Comparison of ENCODE assay signal across 27 cellular contexts in genomic region chr19:51009061-51009891, GRCh38. TPM values are rescaled to one million over a fixed set of nuclear protein-coding genes. Genes with fewer than 3 reads are reported as not detected.
DNase-seq lines count a peak whose midpoint lies in the region; ATAC-seq, FAIRE-seq and TF ChIP-seq lines count a peak whose summit lies in the region.
"Had no signal": no experiment of that assay in that cellular context is flagged by ENCODE, and none has a peak within 500 bp of the region (broad histone marks: within the 10 kb centered on the region; RNA-seq: fewer than 3 reads in every experiment).

No MANE protein-coding gene starts in this region.

- POLR2A ChIA-PET in SK-N-SH (lab: Yijun Ruan, JAX) (no interaction called here), H1 (lab: Charles Lee; ENCODE audit: partially characterized antibody) (no interaction called here)
- POLR2A ChIA-PET in activated CD8-positive, alpha-beta T cell treated with anti-CD3 and anti-CD28 coated beads for 36 hours (lab: Charles Lee): no interaction called here

- H3K9ac ChIP-seq in SK-N-SH (no peak overlapping the region), H1 (replicated peaks in 1 of 4; ENCODE audit: extremely low read depth in 1 of 4, low read depth in 3 of 4, low read length in 3 of 4) (no peak overlapping the region; a peak in 1 of 7 replicates)
- H3K9ac ChIP-seq: BLaER1 treated with 17β-estradiol and CSF1 and Interleukin-3, amounts not matched to agents 10 nM and 100 nM had no signal

- peaks cover 57% of the 10 kb centered on the region; the same call in 1 of the 2 replicates for H3K27me3 ChIP-seq in SK-N-SH (ENCODE audit: insufficient read depth)
- H3K27me3 ChIP-seq in H1 (replicated peaks in 1 of 4; ENCODE audit: control insufficient read depth in 3 of 4, extremely low read depth in 1 of 4, insufficient read depth in 3 of 4, low read length in 3 of 4): no peaks in the 10 kb centered on the region
- H3K27me3 ChIP-seq: BLaER1 treated with 17β-estradiol and CSF1 and Interleukin-3, amounts not matched to agents 10 nM and 100 nM had no signal

- H3K56ac ChIP-seq in H1 (replicated peaks; ENCODE audit: insufficient read length, low read depth, low read length): no peak overlapping the region

- no peak overlapping the region for H3K27ac Mint-ChIP-seq in stimulated activated memory B cell treated with anti-CD40 and anti-IgM and Interleukin-4, amounts not matched to agents 10 μg/mL and 1 μg/mL and 100 μg/mL, for 72 hours
- no peak overlapping the region for H3K27ac Mint-ChIP-seq in activated CD8-positive, alpha-beta T cell treated with anti-CD3 and anti-CD28 coated beads for 36 hours
- H3K27ac Mint-ChIP-seq: CD8-positive, alpha-beta T cell; GM23338 had no signal

- 9% methylated on average over 14 of the region's 19 CpGs for WGBS in SK-N-SH (ENCODE audit: low lambda C conversion rate)
- WGBS in H1 (ENCODE audit: extremely low coverage in 1 of 2, insufficient coverage in 1 of 2, insufficient read length in 1 of 2, insufficient replicate concordance in 2 of 2, low coverage in 1 of 2, low lambda C conversion rate in 2 of 2, missing lambda C conversion rate in 1 of 2), 2 experiments: 86% methylated on average over 17 of the region's 19 CpGs; no CpG with 5 or more reads in 1 of the 2 experiments

- intact Hi-C loops in activated CD8-positive, alpha-beta T cell treated with anti-CD3 and anti-CD28 coated beads for 36 hours (cut with micrococcal nuclease): no loop called here

- no peaks in the 10 kb centered on the region for H3K79me1 ChIP-seq in H1 (ENCODE audit: low read depth, low read length)

- H3K4ac ChIP-seq in H1 (replicated peaks; ENCODE audit: insufficient read length, low read depth, low read length): no peak overlapping the region

- no peak overlapping the region for H2AK5ac ChIP-seq in H1 (ENCODE audit: low read depth, low read length)

- no peaks in the 10 kb centered on the region for H3F3A ChIP-seq in SK-N-SH (replicated peaks; ENCODE audit: insufficient read depth)

- H4K5ac ChIP-seq in H1 (ENCODE audit: insufficient read length, low read depth, low read length): no peak overlapping the region

- no peak for FAIRE-seq in H1 (lab: Jason Lieb, UNC)
- FAIRE-seq: G401.6, GM18507, RCC 7860 had no signal

- no peak overlapping the region; the same call in 1 of the 2 replicates for H3K18ac ChIP-seq in H1 (ENCODE audit: extremely low read depth, low read length)

- no peaks in the 10 kb centered on the region for H3K4me1 ChIP-seq in SK-N-SH (ENCODE audit: control insufficient read depth in 1 of 2, insufficient read depth in 2 of 2, low read depth in 1 of 2, low read length in 1 of 2)
- H3K4me1 ChIP-seq in H1 (replicated peaks in 1 of 4; ENCODE audit: control insufficient read depth in 3 of 4, insufficient read depth in 4 of 4, low read length in 3 of 4): no peaks in the 10 kb centered on the region

- no peaks in the 10 kb centered on the region for H3K9me3 Mint-ChIP-seq in stimulated activated memory B cell treated with anti-CD40 and anti-IgM and Interleukin-4, amounts not matched to agents 10 μg/mL and 1 μg/mL and 100 μg/mL, for 72 hours
- H3K9me3 Mint-ChIP-seq in activated CD8-positive, alpha-beta T cell treated with anti-CD3 and anti-CD28 coated beads for 36 hours: no peaks in the 10 kb centered on the region
- H3K9me3 Mint-ChIP-seq: CD8-positive, alpha-beta T cell; GM23338 had no signal

- H3K9me2 ChIP-seq in SK-N-SH: no peaks in the 10 kb centered on the region

- H3K14ac ChIP-seq in H1 (ENCODE audit: insufficient read length): no peak overlapping the region

- no peak for TF ChIP-seq EP300 in SK-N-SH (IDR thresholded peaks at IDR 0.05; ENCODE audit: borderline replicate concordance in 1 of 2, low read depth in 1 of 2, low read length in 1 of 2)
- no peak for TF ChIP-seq EP300 in H1 (IDR thresholded peaks at IDR 0.05; ENCODE audit: borderline replicate concordance in 1 of 2, low read depth in 2 of 2, low read length in 2 of 2)

- no peaks in the 10 kb centered on the region for H3K36me3 Mint-ChIP-seq in stimulated activated memory B cell treated with anti-CD40 and anti-IgM and Interleukin-4, amounts not matched to agents 10 μg/mL and 1 μg/mL and 100 μg/mL, for 72 hours
- H3K36me3 Mint-ChIP-seq in activated CD8-positive, alpha-beta T cell treated with anti-CD3 and anti-CD28 coated beads for 36 hours (ENCODE audit: low read depth): no peaks in the 10 kb centered on the region
- H3K36me3 Mint-ChIP-seq: CD8-positive, alpha-beta T cell had no signal

- CTCF ChIA-PET in SK-N-SH (lab: Yijun Ruan, JAX): interaction anchor here (1.9 kb wide), 1 partner anchor 12 kb away, joined by 7 read pairs; no protein-coding TSS in a partner anchor
- CTCF ChIA-PET in H1 (lab: Charles Lee; ENCODE audit: partially characterized antibody): no interaction called here
- CTCF ChIA-PET in activated CD8-positive, alpha-beta T cell treated with anti-CD3 and anti-CD28 coated beads for 36 hours (lab: Charles Lee): no interaction called here

- no peaks in the 10 kb centered on the region for H3K23me2 ChIP-seq in H1 (ENCODE audit: low read depth, low read length)

- H3K27ac ChIP-seq in SK-N-SH (ENCODE audit: low read depth in 2 of 2, low read length in 1 of 2) (no peak overlapping the region), H1 (ENCODE audit: low read depth, low read length) (no peak overlapping the region)
- H3K27ac ChIP-seq: 22Rv1; BLaER1 treated with 17β-estradiol and CSF1 and Interleukin-3, amounts not matched to agents 10 nM and 100 nM had no signal

- H3K4me2 ChIP-seq in SK-N-SH (no peak overlapping the region), H1 (ENCODE audit: insufficient read depth in 1 of 2, low read depth in 2 of 2, low read length in 2 of 2) (no peak overlapping the region)
- H3K4me2 ChIP-seq: BLaER1 treated with 17β-estradiol and CSF1 and Interleukin-3, amounts not matched to agents 10 nM and 100 nM; GM23338 had no signal

- ATAC-seq in SK-N-SH treated with all-trans-retinoic acid at 6 μM for 48 hours (no peak), HG03025 (IDR thresholded peaks at IDR 0.05; ENCODE audit: low FRiP score, unreplicated experiment) (no peak), HG03135 (IDR thresholded peaks at IDR 0.05; ENCODE audit: unreplicated experiment) (no peak)
- ATAC-seq in stimulated activated memory B cell treated with anti-CD40 and anti-IgM and Interleukin-4, amounts not matched to agents 10 μg/mL and 1 μg/mL and 100 μg/mL, for 72 hours: peak; percentile 14
- ATAC-seq in activated CD8-positive, alpha-beta T cell treated with anti-CD3 and anti-CD28 coated beads for 36 hours: no peak
- ATAC-seq: CD8-positive, alpha-beta T cell; GM23338 had no signal

- no peak for TF ChIP-seq RAD21 in SK-N-SH (IDR thresholded peaks at IDR 0.05; ENCODE audit: low read length)
- no peak for TF ChIP-seq RAD21 in H1 (IDR thresholded peaks at IDR 0.05 in 1 of 2, conservative IDR thresholded peaks at IDR 0.05 in 1 of 2; ENCODE audit: low read depth in 2 of 2, low read length in 2 of 2)

- no peak overlapping the region for H3K4me3 Mint-ChIP-seq in stimulated activated memory B cell treated with anti-CD40 and anti-IgM and Interleukin-4, amounts not matched to agents 10 μg/mL and 1 μg/mL and 100 μg/mL, for 72 hours
- H3K4me3 Mint-ChIP-seq in activated CD8-positive, alpha-beta T cell treated with anti-CD3 and anti-CD28 coated beads for 36 hours: no peak overlapping the region
- H3K4me3 Mint-ChIP-seq: CD8-positive, alpha-beta T cell; GM23338 had no signal

- DNase-seq in SK-N-SH: peak; percentile 4
- no peak for DNase-seq in H1 (ENCODE audit: low read depth in 1 of 2, low spot score in 2 of 2)
- DNase-seq in mesenteric fat pad (ENCODE audit: low spot score): peak; percentile 85
- no peak for DNase-seq in activated CD8-positive, alpha-beta T cell treated with anti-CD3 and anti-CD28 coated beads for 36 hours
- DNase-seq: ACHN; CD8-positive, alpha-beta T cell; DMS153; Karpas-422; MV-4-11; NCI-H1694 treated with DMSO at 0.1 percent for 48 hours; NCI-H446 treated with DMSO at 0.1 percent for 48 hours; NCI-H526 treated with DMSO at 0.1 percent for 48 hours; OCI-M1; Right ventricle myocardium superior had no signal

- H2AFZ ChIP-seq in SK-N-SH (ENCODE audit: low read depth): no peak overlapping the region
- no peak overlapping the region for H2AFZ ChIP-seq in H1 (ENCODE audit: low read length)
- H2AFZ ChIP-seq: GM23338 had no signal

- H2BK5ac ChIP-seq in H1 (ENCODE audit: low read depth, low read length): no peak overlapping the region

- no peak overlapping the region for H2BK20ac ChIP-seq in H1 (ENCODE audit: low read length)

- no peaks in the 10 kb centered on the region for H3K4me1 Mint-ChIP-seq in stimulated activated memory B cell treated with anti-CD40 and anti-IgM and Interleukin-4, amounts not matched to agents 10 μg/mL and 1 μg/mL and 100 μg/mL, for 72 hours
- no peaks in the 10 kb centered on the region for H3K4me1 Mint-ChIP-seq in activated CD8-positive, alpha-beta T cell treated with anti-CD3 and anti-CD28 coated beads for 36 hours (ENCODE audit: low read depth)
- H3K4me1 Mint-ChIP-seq: GM23338 had no signal

- H2BK120ac ChIP-seq in H1 (replicated peaks; ENCODE audit: low read depth, low read length): no peak overlapping the region

- H4K91ac ChIP-seq in H1 (replicated peaks; ENCODE audit: insufficient read length, low read length): peak overlapping the region; percentile 54

- H2BK12ac ChIP-seq in H1 (ENCODE audit: low read depth, low read length): no peak overlapping the region

- H3K9me3 ChIP-seq in SK-N-SH: no peaks in the 10 kb centered on the region
- H3K9me3 ChIP-seq in H1 (ENCODE audit: insufficient read depth in 2 of 2, low read depth in 1 of 2, low read length in 1 of 2): no peaks in the 10 kb centered on the region
- H3K9me3 ChIP-seq: BLaER1 treated with 17β-estradiol and CSF1 and Interleukin-3, amounts not matched to agents 10 nM and 100 nM had no signal

- H3K27me3 Mint-ChIP-seq in stimulated activated memory B cell treated with anti-CD40 and anti-IgM and Interleukin-4, amounts not matched to agents 10 μg/mL and 1 μg/mL and 100 μg/mL, for 72 hours: peaks cover 37% of the 10 kb centered on the region
- peaks cover 15% of the 10 kb centered on the region for H3K27me3 Mint-ChIP-seq in activated CD8-positive, alpha-beta T cell treated with anti-CD3 and anti-CD28 coated beads for 36 hours

- no peak overlapping the region for H3K4me3 ChIP-seq in SK-N-SH (ENCODE audit: low read depth in 2 of 2, low read length in 1 of 2)
- H3K4me3 ChIP-seq in H1 (ENCODE audit: extremely low read depth in 1 of 4, insufficient read depth in 2 of 4, low read depth in 3 of 4, low read length in 4 of 4): no peak overlapping the region
- H3K4me3 ChIP-seq: BLaER1 treated with 17β-estradiol and CSF1 and Interleukin-3, amounts not matched to agents 10 nM and 100 nM; GM23338 had no signal

- H4K20me1 ChIP-seq in SK-N-SH (ENCODE audit: insufficient read depth) (no peaks in the 10 kb centered on the region), H1 (replicated peaks in 1 of 2; ENCODE audit: control insufficient read depth in 1 of 2, insufficient read depth in 2 of 2, low read length in 2 of 2) (no peaks in the 10 kb centered on the region)

- H3K36me3 ChIP-seq in SK-N-SH (replicated peaks in 1 of 2; ENCODE audit: control insufficient read depth in 1 of 2, insufficient read depth in 2 of 2, low read length in 1 of 2): no peaks in the 10 kb centered on the region
- H3K36me3 ChIP-seq in H1 (ENCODE audit: control insufficient read depth in 2 of 4, insufficient read depth in 4 of 4, low read length in 3 of 4): no peaks in the 10 kb centered on the region
- H3K36me3 ChIP-seq: BLaER1 treated with 17β-estradiol and CSF1 and Interleukin-3, amounts not matched to agents 10 nM and 100 nM had no signal

- H2BK15ac ChIP-seq in H1 (ENCODE audit: low read length): no peak overlapping the region

- TF ChIP-seq CTCF in SK-N-SH (IDR thresholded peaks at IDR 0.05) (no peak), H1 (IDR thresholded peaks at IDR 0.05; ENCODE audit: control extremely low read depth in 1 of 3, insufficient read depth in 1 of 3, low read depth in 1 of 3, low read length in 3 of 3) (no peak)
- TF ChIP-seq CTCF in activated CD8-positive, alpha-beta T cell treated with anti-CD3 and anti-CD28 coated beads for 36 hours (IDR thresholded peaks at IDR 0.05): no peak

- no peak overlapping the region for H4K8ac ChIP-seq in H1 (ENCODE audit: extremely low read depth, insufficient read depth, low read length)

- H3K23ac ChIP-seq in H1 (ENCODE audit: insufficient read length): no peak overlapping the region

- H3K79me2 ChIP-seq in SK-N-SH (ENCODE audit: insufficient read depth) (no peaks in the 10 kb centered on the region), H1 (ENCODE audit: control insufficient read depth in 1 of 2, insufficient read depth in 2 of 2, low read length in 2 of 2) (no peaks in the 10 kb centered on the region)

- TF ChIP-seq POLR2A in H1 (IDR thresholded peaks at IDR 0.05; ENCODE audit: control extremely low read depth in 1 of 2, low read depth in 2 of 2, low read length in 2 of 2): no peak

RNA-seq across cellular contexts. Expression of gene KLK8, which starts 7.9 kb away (rescaled TPM):
- not detected in 2 replicates for polyA plus RNA-seq in SK-N-SH (2012; rRNA removed)
- not detected in 2 replicates for polyA plus RNA-seq in SK-N-SH (2012; cell fraction: cytosol; rRNA removed)
- not detected in 2 replicates for polyA plus RNA-seq in SK-N-SH (2012; cell fraction: nucleus; rRNA removed)
- total RNA-seq in H1 (2021; fragmentation: NEBNext Ultra II Directional; extraction: Animal tissue kit (Norgen Biotek cat#: 25700)): 2.1 and 2.9 TPM in 2 replicates
- 3.6 and 7.1 TPM in 2 replicates for polyA plus RNA-seq in H1 (2011; rRNA removed)
- 6.5 TPM for polyA plus RNA-seq in H1 (2011; cell fraction: cytosol; rRNA removed)
- 8.0 TPM for polyA plus RNA-seq in H1 (2011; cell fraction: nucleus; rRNA removed)
- polyA plus RNA-seq in H1 (2012, experiment 1 of 2): 3.4 to 7.9 TPM (median 5.6 TPM) in 4 replicates
- polyA plus RNA-seq in H1 (2012, experiment 2 of 2): 4.1 TPM
- 6.8 TPM for polyA plus RNA-seq in H1 (2013, experiment 1 of 2)
- polyA plus RNA-seq in H1 (2013, experiment 2 of 2): 6.9 TPM
- 3.4 and 3.5 TPM in 2 replicates for polyA minus RNA-seq in H1 (2011; rRNA and poly(A)+ RNA removed)
- not detected for polyA minus RNA-seq in H1 (2011; cell fraction: cytosol; rRNA and poly(A)+ RNA removed)
- polyA minus RNA-seq in H1 (2011; cell fraction: nucleus; rRNA and poly(A)+ RNA removed): 3.7 TPM
- total RNA-seq in mesenteric fat pad: not detected
- not detected for total RNA-seq in activated CD8-positive, alpha-beta T cell treated with anti-CD3 and anti-CD28 coated beads for 36 hours
- total RNA-seq: CD8-positive, alpha-beta T cell; Daoy; M059J; Right ventricle myocardium superior; SK-MEL-5 had no signal

RNA-seq across cellular contexts. Expression of gene KLK10, which starts 10.2 kb away (rescaled TPM):
- polyA plus RNA-seq in SK-N-SH (2012; rRNA removed): not detected in 2 replicates
- not detected in 2 replicates for polyA plus RNA-seq in SK-N-SH (2012; cell fraction: cytosol; rRNA removed)
- polyA plus RNA-seq in SK-N-SH (2012; cell fraction: nucleus; rRNA removed): not detected in 2 replicates
- total RNA-seq in H1 (2021; fragmentation: NEBNext Ultra II Directional; extraction: Animal tissue kit (Norgen Biotek cat#: 25700)): 4.5 and 4.8 TPM in 2 replicates
- polyA plus RNA-seq in H1 (2011; rRNA removed): 9.7 and 12.4 TPM in 2 replicates
- 6.7 TPM for polyA plus RNA-seq in H1 (2011; cell fraction: cytosol; rRNA removed)
- polyA plus RNA-seq in H1 (2011; cell fraction: nucleus; rRNA removed): 10.1 TPM
- 3.2 to 8.2 TPM (median 5.5 TPM) in 4 replicates for polyA plus RNA-seq in H1 (2012, experiment 1 of 2)
- 4.7 TPM for polyA plus RNA-seq in H1 (2012, experiment 2 of 2)
- polyA plus RNA-seq in H1 (2013, experiment 1 of 2): 6.3 TPM
- 7.3 TPM for polyA plus RNA-seq in H1 (2013, experiment 2 of 2)
- 2.9 and 6.9 TPM in 2 replicates for polyA minus RNA-seq in H1 (2011; rRNA and poly(A)+ RNA removed)
- polyA minus RNA-seq in H1 (2011; cell fraction: cytosol; rRNA and poly(A)+ RNA removed): 4.3 TPM
- 4.5 TPM for polyA minus RNA-seq in H1 (2011; cell fraction: nucleus; rRNA and poly(A)+ RNA removed)
- total RNA-seq in mesenteric fat pad: not detected
- not detected for total RNA-seq in activated CD8-positive, alpha-beta T cell treated with anti-CD3 and anti-CD28 coated beads for 36 hours
- total RNA-seq: CD8-positive, alpha-beta T cell; Daoy; M059J; Right ventricle myocardium superior; SK-MEL-5 had no signal

RNA-seq across cellular contexts. Expression of gene KLK11, which starts 17.1 kb away (rescaled TPM):
- polyA plus RNA-seq in SK-N-SH (2012; rRNA removed): not detected in 2 replicates
- polyA plus RNA-seq in SK-N-SH (2012; cell fraction: cytosol; rRNA removed): not detected in 2 replicates
- polyA plus RNA-seq in SK-N-SH (2012; cell fraction: nucleus; rRNA removed): not detected in 2 replicates
- total RNA-seq in H1 (2021; fragmentation: NEBNext Ultra II Directional; extraction: Animal tissue kit (Norgen Biotek cat#: 25700)): not detected in 2 replicates
- 0.38 and 0.45 TPM in 2 replicates for polyA plus RNA-seq in H1 (2011; rRNA removed)
- polyA plus RNA-seq in H1 (2011; cell fraction: cytosol; rRNA removed): 0.37 TPM
- 0.27 TPM for polyA plus RNA-seq in H1 (2011; cell fraction: nucleus; rRNA removed)
- 0.46 to 0.79 TPM (median 0.54 TPM) in 3 of 4 replicates, not detected in the other for polyA plus RNA-seq in H1 (2012, experiment 1 of 2)
- polyA plus RNA-seq in H1 (2012, experiment 2 of 2): 0.43 TPM
- 0.39 TPM for polyA plus RNA-seq in H1 (2013, experiment 1 of 2)
- 0.26 TPM for polyA plus RNA-seq in H1 (2013, experiment 2 of 2)
- polyA minus RNA-seq in H1 (2011; rRNA and poly(A)+ RNA removed): not detected in 2 replicates
- not detected for polyA minus RNA-seq in H1 (2011; cell fraction: cytosol; rRNA and poly(A)+ RNA removed)
- not detected for polyA minus RNA-seq in H1 (2011; cell fraction: nucleus; rRNA and poly(A)+ RNA removed)
- not detected for total RNA-seq in mesenteric fat pad
- total RNA-seq in activated CD8-positive, alpha-beta T cell treated with anti-CD3 and anti-CD28 coated beads for 36 hours: not detected
- total RNA-seq: CD8-positive, alpha-beta T cell; Daoy; GM23338; M059J; Right ventricle myocardium superior; SK-MEL-5 had no signal
- polyA plus RNA-seq: GM23338 had no signal

RNA-seq across cellular contexts. Expression of gene KLK12, which starts 25.5 kb away (rescaled TPM):
- polyA plus RNA-seq in SK-N-SH (2012; rRNA removed) (not detected in 2 replicates), H1 (2011; rRNA removed) (0.24 TPM in 1 of 2 replicates, not detected in the other)
- polyA plus RNA-seq in SK-N-SH (2012; cell fraction: cytosol; rRNA removed): not detected in 2 replicates
- not detected in 2 replicates for polyA plus RNA-seq in SK-N-SH (2012; cell fraction: nucleus; rRNA removed)
- not detected in 2 replicates for total RNA-seq in H1 (2021; fragmentation: NEBNext Ultra II Directional; extraction: Animal tissue kit (Norgen Biotek cat#: 25700))
- polyA plus RNA-seq in H1 (2011; cell fraction: cytosol; rRNA removed): not detected
- not detected for polyA plus RNA-seq in H1 (2011; cell fraction: nucleus; rRNA removed)
- not detected in 4 replicates for polyA plus RNA-seq in H1 (2012, experiment 1 of 2)
- not detected for polyA plus RNA-seq in H1 (2012, experiment 2 of 2)
- polyA plus RNA-seq in H1 (2013, experiment 1 of 2): 0.06 TPM
- polyA plus RNA-seq in H1 (2013, experiment 2 of 2): not detected
- polyA minus RNA-seq in H1 (2011; rRNA and poly(A)+ RNA removed): not detected in 2 replicates
- not detected for polyA minus RNA-seq in H1 (2011; cell fraction: cytosol; rRNA and poly(A)+ RNA removed)
- not detected for polyA minus RNA-seq in H1 (2011; cell fraction: nucleus; rRNA and poly(A)+ RNA removed)
- not detected for total RNA-seq in mesenteric fat pad
- not detected for total RNA-seq in activated CD8-positive, alpha-beta T cell treated with anti-CD3 and anti-CD28 coated beads for 36 hours
- total RNA-seq: CD8-positive, alpha-beta T cell; Daoy; GM23338; M059J; Right ventricle myocardium superior; SK-MEL-5 had no signal
- polyA plus RNA-seq: GM23338 had no signal

RNA-seq across cellular contexts. Expression of gene KLK7, which starts 25.6 kb away (rescaled TPM):
- not detected in 2 replicates for polyA plus RNA-seq in SK-N-SH (2012; rRNA removed)
- polyA plus RNA-seq in SK-N-SH (2012; cell fraction: cytosol; rRNA removed): not detected in 2 replicates
- not detected in 2 replicates for polyA plus RNA-seq in SK-N-SH (2012; cell fraction: nucleus; rRNA removed)
- 0.55 and 0.73 TPM in 2 replicates for total RNA-seq in H1 (2021; fragmentation: NEBNext Ultra II Directional; extraction: Animal tissue kit (Norgen Biotek cat#: 25700))
- 1.4 and 2.1 TPM in 2 replicates for polyA plus RNA-seq in H1 (2011; rRNA removed)
- 1.6 TPM for polyA plus RNA-seq in H1 (2011; cell fraction: cytosol; rRNA removed)
- 3.5 TPM for polyA plus RNA-seq in H1 (2011; cell fraction: nucleus; rRNA removed)
- polyA plus RNA-seq in H1 (2012, experiment 1 of 2): 1.0 to 1.7 TPM (median 1.4 TPM) in 4 replicates
- 0.35 TPM for polyA plus RNA-seq in H1 (2012, experiment 2 of 2)
- polyA plus RNA-seq in H1 (2013, experiment 1 of 2): 0.87 TPM
- 0.90 TPM for polyA plus RNA-seq in H1 (2013, experiment 2 of 2)
- polyA minus RNA-seq in H1 (2011; rRNA and poly(A)+ RNA removed): 0.39 and 0.57 TPM in 2 replicates
- 1.3 TPM for polyA minus RNA-seq in H1 (2011; cell fraction: cytosol; rRNA and poly(A)+ RNA removed)
- 1.3 TPM for polyA minus RNA-seq in H1 (2011; cell fraction: nucleus; rRNA and poly(A)+ RNA removed)
- total RNA-seq in mesenteric fat pad: not detected
- not detected for total RNA-seq in activated CD8-positive, alpha-beta T cell treated with anti-CD3 and anti-CD28 coated beads for 36 hours
- total RNA-seq: CD8-positive, alpha-beta T cell; Daoy; M059J; Right ventricle myocardium superior; SK-MEL-5 had no signal

Comparison
In these comparisons a context has a peak if more than half of its experiments do, and no peak if none do; other contexts are left out.
1. DNase-seq: peak in SK-N-SH (single experiment) and mesenteric fat pad (single experiment); none in H1 (0 of 2) and activated CD8-positive, alpha-beta T cell treated with anti-CD3 and anti-CD28 coated beads for 36 hours (single experiment).